ENCODE assay signal across 27 cellular contexts in the genomic region with DNA sequence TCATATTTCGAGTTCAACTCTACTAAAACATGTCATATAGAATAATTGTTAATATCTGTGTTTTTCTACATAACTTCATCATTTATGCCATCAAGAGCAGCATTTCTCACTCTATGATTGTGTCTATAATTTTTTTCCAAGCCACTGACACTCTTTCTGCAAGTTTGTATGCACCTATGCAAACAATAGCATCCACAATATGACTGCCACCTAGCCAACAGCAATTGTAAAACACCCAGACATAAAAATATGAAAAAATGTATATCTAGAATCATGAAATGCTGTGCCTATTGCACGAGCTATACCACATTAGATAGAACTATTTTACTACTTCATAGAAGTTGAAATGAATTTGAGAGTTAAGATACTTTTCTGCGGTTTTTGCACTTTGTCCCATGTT.
DNase-seq lines count a peak whose midpoint lies in the region; ATAC-seq and TF ChIP-seq lines count a peak whose summit lies in the region.
"Had no signal": no experiment of that assay in that cellular context is flagged by ENCODE, and none has a peak within 500 bp of the region (broad histone marks: within the 10 kb centered on the region; RNA-seq: fewer than 3 reads in every experiment).

No MANE protein-coding gene starts in this region.

- ATAC-seq in GM21619 (IDR thresholded peaks at IDR 0.05; ENCODE audit: unreplicated experiment) = no peak
- no peak for ATAC-seq in HG03342 (IDR thresholded peaks at IDR 0.05; ENCODE audit: unreplicated experiment)
- no peak for ATAC-seq in CD4-positive, alpha-beta T cell (ENCODE audit: poor library complexity)
- ATAC-seq: GM12878, lower lobe of right lung, natural killer cell had no signal

- H3K9me3 Mint-ChIP-seq in CD4-positive, alpha-beta T cell = no peaks in the 10 kb centered on the region
- H3K9me3 Mint-ChIP-seq: activated CD4-positive, alpha-beta memory T cell treated with anti-CD3 and anti-CD28 coated beads, Interleukin-2, amount 10 ng/mL, durations not matched to agents 7 days and 5 days had no signal

- H3K27ac ChIP-seq in C4-2B (no peak overlapping the region), VCaP (no peak overlapping the region)
- H3K27ac ChIP-seq in CD4-positive, alpha-beta T cell (ENCODE audit: low read depth, low read length) = no peak overlapping the region
- H3K27ac ChIP-seq: GM23248, lower lobe of right lung, skin epidermis, thoracic aorta, uterus had no signal

- H3K4me3 Mint-ChIP-seq in CD4-positive, alpha-beta T cell = no peak overlapping the region
- H3K4me3 Mint-ChIP-seq: activated CD4-positive, alpha-beta memory T cell treated with anti-CD3 and anti-CD28 coated beads, Interleukin-2, amount 10 ng/mL, durations not matched to agents 7 days and 5 days; natural killer cell; stimulated activated naive CD8-positive, alpha-beta T cell treated with anti-CD3 and anti-CD28 coated beads, Interleukin-15, Interleukin-2, amounts not matched to agents 100 ng/mL and 50 ng/mL, for 24 hours had no signal

- CTCF ChIA-PET in CD4-positive, alpha-beta T cell (lab: Charles Lee) = no interaction called here

- no peaks in the 10 kb centered on the region for H3K27me3 ChIP-seq in CD4-positive, alpha-beta T cell (ENCODE audit: control insufficient read depth, insufficient read depth, low read length)
- H3K27me3 ChIP-seq: uterus had no signal

- H3K36me3 Mint-ChIP-seq in CD4-positive, alpha-beta T cell (ENCODE audit: low read depth) = no peaks in the 10 kb centered on the region
- H3K36me3 Mint-ChIP-seq: natural killer cell had no signal

- no peak overlapping the region for H3K27ac Mint-ChIP-seq in CD4-positive, alpha-beta T cell
- H3K27ac Mint-ChIP-seq: activated CD4-positive, alpha-beta memory T cell treated with anti-CD3 and anti-CD28 coated beads, Interleukin-2, amount 10 ng/mL, durations not matched to agents 7 days and 5 days; natural killer cell; stimulated activated naive CD8-positive, alpha-beta T cell treated with anti-CD3 and anti-CD28 coated beads, Interleukin-15, Interleukin-2, amounts not matched to agents 100 ng/mL and 50 ng/mL, for 24 hours had no signal

- H3K4me1 Mint-ChIP-seq in CD4-positive, alpha-beta T cell (ENCODE audit: low read depth) = no peaks in the 10 kb centered on the region
- H3K4me1 Mint-ChIP-seq: activated CD4-positive, alpha-beta memory T cell treated with anti-CD3 and anti-CD28 coated beads, Interleukin-2, amount 10 ng/mL, durations not matched to agents 7 days and 5 days; natural killer cell had no signal

- peak; percentile 29 for TF ChIP-seq CTCF in C4-2B (conservative IDR thresholded peaks at IDR 0.05)
- peak; percentile 49 for TF ChIP-seq CTCF in LNCAP (IDR thresholded peaks at IDR 0.05)
- TF ChIP-seq CTCF in VCaP (conservative IDR thresholded peaks at IDR 0.05) = peak; percentile 57
- TF ChIP-seq CTCF in fibroblast of pulmonary artery (IDR thresholded peaks at IDR 0.05; ENCODE audit: low read length, missing control alignments) = peak; percentile 30
- no peak for TF ChIP-seq CTCF in CD4-positive, alpha-beta T cell (IDR thresholded peaks at IDR 0.05)

- H3K9me3 ChIP-seq in CD4-positive, alpha-beta T cell (ENCODE audit: control insufficient read depth, low read length) = no peaks in the 10 kb centered on the region
- H3K9me3 ChIP-seq: lower lobe of right lung, thoracic aorta, uterus had no signal

- DNase-seq in fibroblast of pulmonary artery (ENCODE audit: low read depth) (no peak), NCI-H187 (lab: John Stamatoyannopoulos, UW) (no peak)
- no peak for DNase-seq in CD4-positive, alpha-beta T cell
- DNase-seq: activated CD4-positive, alpha-beta memory T cell treated with anti-CD3 and anti-CD28 coated beads, Interleukin-2, amount 10 ng/mL, durations not matched to agents 7 days and 5 days; activated CD4-positive, alpha-beta T cell treated with anti-CD3 and anti-CD28 coated beads for 1 hour; activated CD8-positive, alpha-beta memory T cell treated with anti-CD3 and anti-CD28 coated beads, Interleukin-2, amount 50 U/mL, for 48 hours; activated naive CD4-positive, alpha-beta T cell treated with anti-CD3 and anti-CD28 coated beads, Interleukin-2, amount 50 U/mL, for 16 hours; amniotic stem cell; head of caudate nucleus; lower lobe of right lung; natural killer cell; NCI-H1092 treated with DMSO at 0.1 percent for 48 hours; NCI-H2081; NCI-H510A; RPMI8226; T-helper 2 cell; uterus had no signal

- POLR2A ChIA-PET in CD4-positive, alpha-beta T cell (lab: Charles Lee) = no interaction called here

- intact Hi-C loops in CD4-positive, alpha-beta T cell (cut with DNase I, micrococcal nuclease) = no loop called here

- H3K27me3 Mint-ChIP-seq in CD4-positive, alpha-beta T cell = no peaks in the 10 kb centered on the region
- H3K27me3 Mint-ChIP-seq: activated CD4-positive, alpha-beta memory T cell treated with anti-CD3 and anti-CD28 coated beads, Interleukin-2, amount 10 ng/mL, durations not matched to agents 7 days and 5 days; stimulated activated naive CD8-positive, alpha-beta T cell treated with anti-CD3 and anti-CD28 coated beads, Interleukin-15, Interleukin-2, amounts not matched to agents 100 ng/mL and 50 ng/mL, for 24 hours had no signal

- no peak overlapping the region for H3K4me3 ChIP-seq in fibroblast of pulmonary artery (replicated peaks; ENCODE audit: low read depth, low read length)
- H3K4me3 ChIP-seq: GM12878, GM23248, lower lobe of right lung, skin epidermis, thoracic aorta, uterus had no signal
